In genomic region chr6:133979269-133979963, GRCh38 we compare ENCODE assay signal across 8 cellular contexts. TPM values are rescaled to one million over a fixed set of nuclear protein-coding genes. Genes with fewer than 3 reads are reported as not detected.
A peak's percentile ranks its signal among the peaks of the same experiment; 100 is the strongest.
DNase-seq lines count a peak whose midpoint lies in the region; ATAC-seq and TF ChIP-seq lines count a peak whose summit lies in the region.
"Not testable (repeated sequence)": the region's sequence is repeated elsewhere in the genome, so short reads cannot be mapped to it uniquely, and the experiment has no call there.

No MANE protein-coding gene starts in this region.

- H3K4me1 ChIP-seq in PC-9 (replicated peaks; ENCODE audit: insufficient read depth) (peaks cover 30% of the 10 kb centered on the region), transverse colon (peaks cover 5 to 16% (median 10%) of the 10 kb centered on the region in 4 donors)
- not testable (repeated sequence) for H3K4me1 ChIP-seq in mucosa of descending colon (ENCODE audit: low read depth)

- H3K27ac Mint-ChIP-seq in HFFc6 (peak overlapping the region; percentile 38), glutamatergic neuron (ENCODE audit: unreplicated experiment) (peak overlapping the region; percentile 25)
- H3K27ac Mint-ChIP-seq in activated T-cell treated with anti-CD3 and anti-CD28 coated beads, Interleukin-2, amount 50 U/mL, for 72 hours, result peak overlapping the region; percentile 12

- not testable (repeated sequence) for TF ChIP-seq POLR2A in transverse colon (IDR thresholded peaks at IDR 0.05)

- H3K4me3 Mint-ChIP-seq in HFFc6; activated T-cell treated with anti-CD3 and anti-CD28 coated beads, Interleukin-2, amount 50 U/mL, for 72 hours; glutamatergic neuron (ENCODE audit: unreplicated experiment): not testable (repeated sequence)

- TF ChIP-seq EP300 in transverse colon (IDR thresholded peaks at IDR 0.05; ENCODE audit: low read depth), result not testable (repeated sequence)

- not testable (repeated sequence) for H3K27me3 ChIP-seq in PC-9 (ENCODE audit: insufficient read depth, low read depth); transverse colon

- in situ Hi-C loops in transverse colon (cut with MboI; ENCODE audit: low pct_ligation_motif_present in 1 of 4, low pct_unique_long_range_greater_than_20kb in 1 of 4, low sequenced_read_pairs in 3 of 4), result loop anchor here in 3 of 4 donors (10.0 kb wide), 1 partner anchor 85 kb away; no protein-coding TSS in a partner anchor

- not testable (repeated sequence) for H3K4me3 ChIP-seq in PC-9, mucosa of descending colon, transverse colon

- not testable (repeated sequence) for H2AFZ ChIP-seq in PC-9

- not testable (repeated sequence) for H3K27me3 Mint-ChIP-seq in HFFc6 (ENCODE audit: insufficient read depth); activated T-cell treated with anti-CD3 and anti-CD28 coated beads, Interleukin-2, amount 50 U/mL, for 72 hours (ENCODE audit: low read depth); glutamatergic neuron (ENCODE audit: unreplicated experiment)

- not testable (repeated sequence) for H3F3A ChIP-seq in PC-9 (ENCODE audit: insufficient read depth, low read depth)

- BruUV-seq in PC-9 (replicated peaks; lab: Mats Ljungman, UMichigan), result not testable (repeated sequence)

- POLR2A ChIA-PET in PC-9 (lab: Charles Lee; ENCODE audit: unreplicated experiment), result interaction anchor here (0.6 to 0.8 kb wide), 2 partner anchors 81 to 593 kb away, joined by 4 to 10 read pairs; no protein-coding TSS in a partner anchor

- peaks cover 14% of the 10 kb centered on the region for H3K36me3 Mint-ChIP-seq in HFFc6 (ENCODE audit: low read depth)
- H3K36me3 Mint-ChIP-seq in activated T-cell treated with anti-CD3 and anti-CD28 coated beads, Interleukin-2, amount 50 U/mL, for 72 hours (ENCODE audit: insufficient read depth in 2 of 2); glutamatergic neuron (ENCODE audit: unreplicated experiment): not testable (repeated sequence)

- CTCF ChIA-PET in PC-9 (lab: Charles Lee), result interaction anchor here (1.0 to 1.2 kb wide), 2 partner anchors 84 to 118 kb away, joined by 3 read pairs; no protein-coding TSS in a partner anchor

- intact Hi-C loops in PC-9 (cut with micrococcal nuclease; ENCODE audit: unreplicated experiment); transverse colon (cut with DNase I; ENCODE audit: low total_unique reads): not testable (repeated sequence)
- intact Hi-C loops in mucosa of descending colon (cut with DNase I, micrococcal nuclease), result loop anchor here in 1 of 2 donors (10.0 kb wide), 1 partner anchor 85 kb away; no protein-coding TSS in a partner anchor

- H3K9me3 Mint-ChIP-seq in HFFc6; activated T-cell treated with anti-CD3 and anti-CD28 coated beads, Interleukin-2, amount 50 U/mL, for 72 hours; glutamatergic neuron (ENCODE audit: unreplicated experiment): not testable (repeated sequence)

- peaks cover 42% of the 10 kb centered on the region for H3K79me2 ChIP-seq in PC-9 (ENCODE audit: low read depth)

- H3K4me1 Mint-ChIP-seq in HFFc6 (ENCODE audit: low read depth), result peaks cover 43% of the 10 kb centered on the region
- H3K4me1 Mint-ChIP-seq in activated T-cell treated with anti-CD3 and anti-CD28 coated beads, Interleukin-2, amount 50 U/mL, for 72 hours (ENCODE audit: low read depth), result peaks cover 20% of the 10 kb centered on the region
- peaks cover 32% of the 10 kb centered on the region for H3K4me1 Mint-ChIP-seq in glutamatergic neuron (ENCODE audit: low read depth, unreplicated experiment)

- H3K9me2 ChIP-seq in PC-9 (ENCODE audit: insufficient read depth), result not testable (repeated sequence)

- not testable (repeated sequence) for ATAC-seq in activated T-cell treated with anti-CD3 and anti-CD28 coated beads, Interleukin-2, amount 50 U/mL, for 72 hours (replicated peaks in 1 of 2)
- ATAC-seq in left lobe of liver (peak; percentile 85), mucosa of descending colon (peak; percentile 83)

- WGBS in transverse colon (ENCODE audit: low coverage in 1 of 2), 2 donors, result 53 to 82% methylated on average over 3 to 7 of the region's 7 CpGs

- H3K4me2 ChIP-seq in PC-9, result not testable (repeated sequence)

- not testable (repeated sequence) for TF ChIP-seq CTCF in C4-2B (conservative IDR thresholded peaks at IDR 0.05); HFFc6 (IDR thresholded peaks at IDR 0.05); PC-9 (conservative IDR thresholded peaks at IDR 0.05); glutamatergic neuron (IDR thresholded peaks at IDR 0.05; ENCODE audit: partially characterized antibody, unreplicated experiment); mucosa of descending colon (IDR thresholded peaks at IDR 0.05); transverse colon (IDR thresholded peaks at IDR 0.05)

- not testable (repeated sequence) for DNase-seq in HFFc6; PC-9; activated T-cell treated with anti-CD3 and anti-CD28 coated beads, Interleukin-2, amount 50 U/mL, for 72 hours; glutamatergic neuron; left lobe of liver (ENCODE audit: low spot score); mucosa of descending colon
- peak; percentile 14 for DNase-seq in transverse colon

- H3K27ac ChIP-seq in C4-2B (peak overlapping the region; percentile 60), PC-9 (0 out of 2 replicates have a peak overlapping the region, but pooled peaks have one; percentile 16)
- H3K27ac ChIP-seq in transverse colon, result not testable (repeated sequence)

- H3K36me3 ChIP-seq in PC-9 (ENCODE audit: low read depth), result peaks cover 28% of the 10 kb centered on the region
- H3K36me3 ChIP-seq in mucosa of descending colon (ENCODE audit: low read depth), result not testable (repeated sequence)
- peaks cover 0 to 27% (median 4%) of the 10 kb centered on the region in 4 donors for H3K36me3 ChIP-seq in transverse colon

- H4K20me1 ChIP-seq in PC-9 (ENCODE audit: insufficient read depth), result not testable (repeated sequence)

- H3K9me3 ChIP-seq in PC-9 (ENCODE audit: insufficient read depth, low read depth); mucosa of descending colon; transverse colon: not testable (repeated sequence)

RNA-seq across cellular contexts. Expression of gene TBPL1, which starts 26.4 kb away (rescaled TPM):
- total RNA-seq in HFFc6 (2021; fragmentation: NEBNext Ultra II Directional; extraction: Animal tissue kit (Norgen Biotek cat#: 25700)), result 10 to 100 TPM; 30.7 to 40.6 (median 34.0) TPM
- total RNA-seq in PC-9 (2021) (11.0 and 21.7 TPM in 2 replicates), glutamatergic neuron (ENCODE audit: unreplicated experiment) (156 TPM), left lobe of liver (8.4 TPM), mucosa of descending colon (10 to 100 TPM; 16.6 to 25.4 (median 23.3) TPM), transverse colon (1 to 10 TPM in 3 of 4 donors, not detected in 1; 4.8 to 10.0 (median 4.9) TPM)
- total RNA-seq in activated T-cell treated with anti-CD3 and anti-CD28 coated beads, Interleukin-2, amount 50 U/mL, for 72 hours, result 10 to 100 TPM; 32.9 to 34.7 TPM
